29 cellular contexts compared by ENCODE assay signal in genomic region chr17:12386240-12386639, GRCh38.
A peak's percentile ranks its signal among the peaks of the same experiment; 100 is the strongest.
DNase-seq lines count a peak whose midpoint lies in the region; ATAC-seq, FAIRE-seq and TF ChIP-seq lines count a peak whose summit lies in the region.
"Had no signal": no experiment of that assay in that cellular context is flagged by ENCODE, and none has a peak within 500 bp of the region (broad histone marks: within the 10 kb centered on the region; RNA-seq: fewer than 3 reads in every experiment).

No MANE protein-coding gene starts in this region.

- no peak overlapping the region for H3K9ac ChIP-seq in H1 (replicated peaks in 1 of 4; ENCODE audit: extremely low read depth in 1 of 4, low read depth in 3 of 4, low read length in 3 of 4)
- no peak overlapping the region for H3K9ac ChIP-seq in endodermal cell (ENCODE audit: extremely low read depth, low read length, poor library complexity, severe bottlenecking)

- ATAC-seq in HG03571 (IDR thresholded peaks at IDR 0.05; ENCODE audit: unreplicated experiment) = no peak
- ATAC-seq: heart left ventricle; stimulated activated effector memory CD8-positive, alpha-beta T cell treated with anti-CD3 and anti-CD28 coated beads, Interleukin-12 subunit alpha, Interleukin-12 subunit beta, amount 100 ng/mL, for 72 hours had no signal

- no peak for TF ChIP-seq POLR2A in H1 (IDR thresholded peaks at IDR 0.05; ENCODE audit: control extremely low read depth in 1 of 2, low read depth in 2 of 2, low read length in 2 of 2)

- H3K4me3 ChIP-seq in BJ (ENCODE audit: low read depth, low read length) (no peak overlapping the region), H1 (ENCODE audit: extremely low read depth in 1 of 4, insufficient read depth in 2 of 4, low read depth in 3 of 4, low read length in 4 of 4) (no peak overlapping the region), endodermal cell (ENCODE audit: low read length) (no peak overlapping the region)
- H3K4me3 ChIP-seq: adrenal gland, breast epithelium, coronary artery, heart left ventricle, upper lobe of left lung had no signal

- TF ChIP-seq CTCF in BJ (IDR thresholded peaks at IDR 0.05; ENCODE audit: insufficient read depth, low read depth, low read length) = no peak
- TF ChIP-seq CTCF in H1 (IDR thresholded peaks at IDR 0.05; ENCODE audit: control extremely low read depth in 1 of 3, insufficient read depth in 1 of 3, low read depth in 1 of 3, low read length in 3 of 3) = no peak
- TF ChIP-seq CTCF in endodermal cell (conservative IDR thresholded peaks at IDR 0.05) = no peak
- no peak for TF ChIP-seq CTCF in progenitor cell of endocrine pancreas (IDR thresholded peaks at IDR 0.05; ENCODE audit: unreplicated experiment)

- H3K79me2 ChIP-seq in H1 (ENCODE audit: control insufficient read depth in 1 of 2, insufficient read depth in 2 of 2, low read length in 2 of 2) = no peaks in the 10 kb centered on the region

- no peaks in the 10 kb centered on the region for H3K27me3 ChIP-seq in BJ (ENCODE audit: control insufficient read depth, insufficient read depth, low read length)
- no peaks in the 10 kb centered on the region for H3K27me3 ChIP-seq in H1 (replicated peaks in 1 of 4; ENCODE audit: control insufficient read depth in 3 of 4, extremely low read depth in 1 of 4, insufficient read depth in 3 of 4, low read length in 3 of 4)
- no peaks in the 10 kb centered on the region for H3K27me3 ChIP-seq in endodermal cell (ENCODE audit: control insufficient read depth, insufficient read depth, low read length, poor library complexity, severe bottlenecking)
- H3K27me3 ChIP-seq: adrenal gland, breast epithelium, heart left ventricle, upper lobe of left lung had no signal

- no peak overlapping the region for H2AFZ ChIP-seq in H1 (ENCODE audit: low read length)

- no peak for FAIRE-seq in H1 (lab: Jason Lieb, UNC)
- FAIRE-seq: RCC 7860, small intestine had no signal

- H4K5ac ChIP-seq in H1 (ENCODE audit: insufficient read length, low read depth, low read length) = no peak overlapping the region

- H3K18ac ChIP-seq in H1 (ENCODE audit: extremely low read depth, low read length) = no peak overlapping the region

- WGBS in H1 (ENCODE audit: extremely low coverage in 1 of 2, insufficient coverage in 1 of 2, insufficient read length in 1 of 2, insufficient replicate concordance in 2 of 2, low coverage in 1 of 2, low lambda C conversion rate in 2 of 2, missing lambda C conversion rate in 1 of 2), 2 experiments = 94% methylated on average over 1 of the region's 1 CpG; no CpG with 5 or more reads in 1 of the 2 experiments
- WGBS in endodermal cell (ENCODE audit: insufficient coverage in 1 of 2, insufficient read length in 1 of 2), 2 experiments = 97% methylated on average over 1 of the region's 1 CpG; no CpG with 5 or more reads in 1 of the 2 experiments

- H3K9me3 ChIP-seq in H1 (ENCODE audit: insufficient read depth in 2 of 2, low read depth in 1 of 2, low read length in 1 of 2) (no peaks in the 10 kb centered on the region; a peak in 1 of 4 replicates), endodermal cell (ENCODE audit: control insufficient read depth, low read length) (peaks cover 11% of the 10 kb centered on the region)
- H3K9me3 ChIP-seq: adrenal gland, breast epithelium, heart left ventricle, upper lobe of left lung had no signal

- no peak overlapping the region for H2BK12ac ChIP-seq in H1 (ENCODE audit: low read depth, low read length)

- no peak overlapping the region for H4K91ac ChIP-seq in H1 (replicated peaks; ENCODE audit: insufficient read length, low read length)

- CTCF ChIA-PET in BJ (lab: Yijun Ruan, JAX) (interaction anchor here (1.4 to 1.7 kb wide), 2 partner anchors 20 to 129 kb away, joined by 3 to 6 read pairs; no protein-coding TSS in a partner anchor), H1 (lab: Charles Lee; ENCODE audit: partially characterized antibody) (interaction anchor here (1.8 to 2.0 kb wide), 2 partner anchors 10 to 240 kb away, joined by 3 to 13 read pairs; no protein-coding TSS in a partner anchor)

- H3K36me3 Mint-ChIP-seq in endodermal cell (ENCODE audit: low read depth) (peaks cover 3% of the 10 kb centered on the region), progenitor cell of endocrine pancreas (ENCODE audit: insufficient read depth) (no peaks in the 10 kb centered on the region)
- H3K36me3 Mint-ChIP-seq: stimulated activated effector memory CD8-positive, alpha-beta T cell treated with anti-CD3 and anti-CD28 coated beads, Interleukin-12 subunit alpha, Interleukin-12 subunit beta, amount 100 ng/mL, for 72 hours had no signal

- H3K4me3 Mint-ChIP-seq in endodermal cell (no peak overlapping the region), progenitor cell of endocrine pancreas (ENCODE audit: low read depth) (no peak overlapping the region)
- H3K4me3 Mint-ChIP-seq: activated B cell treated with CpG ODN at 0.5 μM for 24 hours; CD4-positive, alpha-beta T cell; nephron; stimulated activated effector memory CD8-positive, alpha-beta T cell treated with anti-CD3 and anti-CD28 coated beads, Interleukin-12 subunit alpha, Interleukin-12 subunit beta, amount 100 ng/mL, for 72 hours had no signal

- H3K23me2 ChIP-seq in H1 (ENCODE audit: low read depth, low read length) = no peaks in the 10 kb centered on the region

- H2BK5ac ChIP-seq in H1 (ENCODE audit: low read depth, low read length) = no peak overlapping the region

- H3K4me1 ChIP-seq in H1 (replicated peaks in 1 of 4; ENCODE audit: control insufficient read depth in 3 of 4, insufficient read depth in 4 of 4, low read length in 3 of 4) (no peaks in the 10 kb centered on the region), endodermal cell (ENCODE audit: control insufficient read depth, insufficient read depth, low read length) (peaks cover 3% of the 10 kb centered on the region)
- H3K4me1 ChIP-seq: adrenal gland, breast epithelium, heart left ventricle, upper lobe of left lung had no signal

- H3K9me3 Mint-ChIP-seq in endodermal cell = peaks cover 11% of the 10 kb centered on the region
- H3K9me3 Mint-ChIP-seq in progenitor cell of endocrine pancreas (ENCODE audit: low read depth) = peaks cover 6% of the 10 kb centered on the region
- H3K9me3 Mint-ChIP-seq: activated B cell treated with CpG ODN at 0.5 μM for 24 hours had no signal

- H4K8ac ChIP-seq in H1 (ENCODE audit: extremely low read depth, insufficient read depth, low read length) = no peak overlapping the region

- H3K23ac ChIP-seq in H1 (ENCODE audit: insufficient read length) = no peak overlapping the region

- H3K4me1 Mint-ChIP-seq in endodermal cell (peaks cover 4% of the 10 kb centered on the region), progenitor cell of endocrine pancreas (ENCODE audit: low read depth) (no peaks in the 10 kb centered on the region)
- H3K4me1 Mint-ChIP-seq: activated B cell treated with CpG ODN at 0.5 μM for 24 hours; nephron; stimulated activated effector memory CD8-positive, alpha-beta T cell treated with anti-CD3 and anti-CD28 coated beads, Interleukin-12 subunit alpha, Interleukin-12 subunit beta, amount 100 ng/mL, for 72 hours had no signal

- DNase-seq in BJ (ENCODE audit: low read depth) = peak; percentile 37
- DNase-seq in M059J (ENCODE audit: low read depth) = peak; percentile 18
- DNase-seq in H1 (ENCODE audit: low read depth in 1 of 2, low spot score in 2 of 2) = no peak
- DNase-seq in left kidney (ENCODE audit: low read depth, low spot score) = peak; percentile 38
- no peak for DNase-seq in endodermal cell
- DNase-seq in progenitor cell of endocrine pancreas (ENCODE audit: low spot score, unreplicated experiment) = no peak
- DNase-seq: activated B cell treated with CpG ODN at 0.5 μM for 24 hours; activated CD4-positive, alpha-beta T cell treated with anti-CD3 and anti-CD28 coated beads, Interleukin-2, amount 50 U/mL, for 4 hours; activated naive CD4-positive, alpha-beta T cell treated with Interleukin-2 at 50 U/mL for 16 hours; adrenal gland; CD4-positive, alpha-beta T cell; DMS 273 treated with DMSO at 0.1 percent for 48 hours; effector memory CD4-positive, alpha-beta T cell; H7; heart left ventricle; MM.1S; NCI-H1417; NCI-H2081; NCI-H226; SIG-M5; small intestine; stimulated activated CD4-positive, alpha-beta T cell treated with anti-CD3 and anti-CD28 coated beads, Interleukin-4, amount 100 ng/mL, for 1 hour; upper lobe of left lung had no signal

- no peak overlapping the region for H3K14ac ChIP-seq in H1 (ENCODE audit: insufficient read length)

- no peak overlapping the region for H3K4ac ChIP-seq in H1 (replicated peaks; ENCODE audit: insufficient read length, low read depth, low read length)

- no peak for TF ChIP-seq RAD21 in H1 (IDR thresholded peaks at IDR 0.05 in 1 of 2, conservative IDR thresholded peaks at IDR 0.05 in 1 of 2; ENCODE audit: low read depth in 2 of 2, low read length in 2 of 2)

- H3K27ac ChIP-seq in H1 (ENCODE audit: low read depth, low read length) (no peak overlapping the region), endodermal cell (ENCODE audit: low read depth, low read length) (no peak overlapping the region)
- H3K27ac ChIP-seq: adrenal gland, breast epithelium, coronary artery, heart left ventricle, upper lobe of left lung had no signal

- TF ChIP-seq EP300 in H1 (IDR thresholded peaks at IDR 0.05; ENCODE audit: borderline replicate concordance in 1 of 2, low read depth in 2 of 2, low read length in 2 of 2) = no peak

- no peaks in the 10 kb centered on the region for H4K20me1 ChIP-seq in H1 (replicated peaks in 1 of 2; ENCODE audit: control insufficient read depth in 1 of 2, insufficient read depth in 2 of 2, low read length in 2 of 2)

- no peaks in the 10 kb centered on the region for H3K27me3 Mint-ChIP-seq in endodermal cell (ENCODE audit: insufficient read depth)
- H3K27me3 Mint-ChIP-seq in progenitor cell of endocrine pancreas = no peaks in the 10 kb centered on the region
- H3K27me3 Mint-ChIP-seq: activated B cell treated with CpG ODN at 0.5 μM for 24 hours; CD4-positive, alpha-beta T cell had no signal

- H3K56ac ChIP-seq in H1 (replicated peaks; ENCODE audit: insufficient read length, low read depth, low read length) = no peak overlapping the region

- no peak overlapping the region for H2AK5ac ChIP-seq in H1 (ENCODE audit: low read depth, low read length)

- H3K27ac Mint-ChIP-seq in endodermal cell (no peak overlapping the region), progenitor cell of endocrine pancreas (no peak overlapping the region)
- H3K27ac Mint-ChIP-seq: activated B cell treated with CpG ODN at 0.5 μM for 24 hours; CD4-positive, alpha-beta T cell; stimulated activated effector memory CD8-positive, alpha-beta T cell treated with anti-CD3 and anti-CD28 coated beads, Interleukin-12 subunit alpha, Interleukin-12 subunit beta, amount 100 ng/mL, for 72 hours had no signal

- H3K4me2 ChIP-seq in H1 (ENCODE audit: insufficient read depth in 1 of 2, low read depth in 2 of 2, low read length in 2 of 2) = no peak overlapping the region

- no peak overlapping the region for H2BK15ac ChIP-seq in H1 (ENCODE audit: low read length)

- H3K79me1 ChIP-seq in H1 (ENCODE audit: low read depth, low read length) = no peaks in the 10 kb centered on the region

- POLR2A ChIA-PET in BJ (lab: Charles Lee) = no interaction called here
- POLR2A ChIA-PET in H1 (lab: Charles Lee; ENCODE audit: partially characterized antibody) = no interaction called here

- H2BK120ac ChIP-seq in H1 (replicated peaks; ENCODE audit: low read depth, low read length) = no peak overlapping the region

- H3K36me3 ChIP-seq in BJ (ENCODE audit: control insufficient read depth, insufficient read depth, low read length) (no peaks in the 10 kb centered on the region), H1 (ENCODE audit: control insufficient read depth in 2 of 4, insufficient read depth in 4 of 4, low read length in 3 of 4) (no peaks in the 10 kb centered on the region), endodermal cell (ENCODE audit: control insufficient read depth, insufficient read depth, low read length) (no peaks in the 10 kb centered on the region)
- H3K36me3 ChIP-seq: adrenal gland, breast epithelium, heart left ventricle, upper lobe of left lung had no signal

- no peak overlapping the region for H2BK20ac ChIP-seq in H1 (ENCODE audit: low read length)

Comparison
In these comparisons a context has a peak if more than half of its experiments do, and no peak if none do; other contexts are left out.
1. DNase-seq: peak in BJ (single experiment), M059J (single experiment) and left kidney (single experiment); none in H1 (0 of 2), endodermal cell (single experiment) and progenitor cell of endocrine pancreas (single experiment).